Comparison of ENCODE assay signal across 37 cellular contexts in the genomic region with DNA sequence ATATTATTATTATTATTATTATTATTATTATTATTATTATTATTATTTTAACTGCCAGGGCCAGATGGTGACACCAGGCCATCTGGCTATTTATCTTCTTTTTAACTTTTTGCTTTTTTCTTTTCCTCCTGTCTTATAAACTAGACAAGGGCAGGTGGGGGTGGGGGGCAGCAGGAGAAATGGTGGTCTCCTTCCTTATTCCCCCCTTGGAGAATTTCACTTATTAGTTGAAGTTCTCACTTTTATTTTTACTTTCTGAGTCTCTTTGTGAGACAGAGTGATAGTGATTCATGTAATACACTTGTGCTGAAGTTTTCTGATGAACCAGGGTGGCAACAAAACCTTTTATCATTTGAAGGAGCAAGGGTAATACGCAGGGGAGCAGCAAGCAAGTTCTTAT.
"Had no signal": no experiment of that assay in that cellular context is flagged by ENCODE, and none has a peak within 500 bp of the region (broad histone marks: within the 10 kb centered on the region; RNA-seq: fewer than 3 reads in every experiment).

No MANE protein-coding gene starts in this region.

- H3K27ac Mint-ChIP-seq: activated CD4-positive, alpha-beta memory T cell treated with anti-CD3 and anti-CD28 coated beads, Interleukin-2, amount 10 ng/mL, durations not matched to agents 7 days and 5 days; activated CD4-positive, alpha-beta T cell treated with anti-CD3 and anti-CD28 coated beads for 36 hours; activated CD4-positive, alpha-beta T cell treated with anti-CD3 and anti-CD28 coated beads, Interleukin-2, amount 10 ng/mL, durations not matched to agents 7 days and 5 days; activated CD8-positive, alpha-beta memory T cell treated with anti-CD3 and anti-CD28 coated beads, Interleukin-2, amount 10 ng/mL, durations not matched to agents 7 days and 5 days; activated CD8-positive, alpha-beta T cell treated with anti-CD3 and anti-CD28 coated beads, Interleukin-2, amount 10 ng/mL, durations not matched to agents 7 days and 5 days; activated naive CD4-positive, alpha-beta T cell treated with anti-CD3 and anti-CD28 coated beads, Interleukin-2, amount 10 ng/mL, durations not matched to agents 7 days and 5 days; activated naive CD4-positive, alpha-beta T cell treated with anti-CD3 and anti-CD28 coated beads, Interleukin-2, amount 50 U/mL, for 24 hours; activated naive CD8-positive, alpha-beta T cell; activated naive CD8-positive, alpha-beta T cell treated with anti-CD3 and anti-CD28 coated beads, Interleukin-2, amount 10 ng/mL, durations not matched to agents 7 days and 5 days; activated naive CD8-positive, alpha-beta T cell treated with anti-CD3 and anti-CD28 coated beads, Interleukin-2, amount 50 U/mL, for 24 hours; activated T-cell treated with anti-CD3 and anti-CD28 coated beads, Interleukin-2, amount 50 U/mL, for 24 hours; activated T-helper 2 cell treated with anti-CD3 and anti-CD28 coated beads, Interferon-gamma antibody, Interleukin-2, Interleukin-4, amounts not matched to agents 10 μg/mL and 5 μg/mL and 100 μg/mL, durations not matched to agents 14 hours and 24 hours and 36 hours; T-helper 1 cell treated with Interleukin-12 subunit alpha and Interleukin-12 subunit beta and Interleukin-4 antibody, amounts not matched to agents 30 μg/mL and 1 μg/mL, for 36 hours; T-helper 2 cell treated with Interferon-gamma antibody and Interleukin-4, amounts not matched to agents 5 μg/mL and 100 μg/mL, for 36 hours had no signal

- H3K36me3 ChIP-seq: ascending aorta, cardiac muscle cell had no signal

- H3K27me3 ChIP-seq: ascending aorta, cardiac muscle cell had no signal

- H3K4me3 Mint-ChIP-seq: activated CD4-positive, alpha-beta memory T cell treated with anti-CD3 and anti-CD28 coated beads, Interleukin-2, amount 10 ng/mL, durations not matched to agents 7 days and 5 days; activated CD4-positive, alpha-beta T cell treated with anti-CD3 and anti-CD28 coated beads for 36 hours; activated CD4-positive, alpha-beta T cell treated with anti-CD3 and anti-CD28 coated beads, Interleukin-2, amount 10 ng/mL, durations not matched to agents 7 days and 5 days; activated CD8-positive, alpha-beta memory T cell treated with anti-CD3 and anti-CD28 coated beads, Interleukin-2, amount 10 ng/mL, durations not matched to agents 7 days and 5 days; activated CD8-positive, alpha-beta T cell treated with anti-CD3 and anti-CD28 coated beads, Interleukin-2, amount 10 ng/mL, durations not matched to agents 7 days and 5 days; activated naive CD4-positive, alpha-beta T cell treated with anti-CD3 and anti-CD28 coated beads, Interleukin-2, amount 10 ng/mL, durations not matched to agents 7 days and 5 days; activated naive CD4-positive, alpha-beta T cell treated with anti-CD3 and anti-CD28 coated beads, Interleukin-2, amount 50 U/mL, for 24 hours; activated naive CD8-positive, alpha-beta T cell; activated naive CD8-positive, alpha-beta T cell treated with anti-CD3 and anti-CD28 coated beads, Interleukin-2, amount 10 ng/mL, durations not matched to agents 7 days and 5 days; activated naive CD8-positive, alpha-beta T cell treated with anti-CD3 and anti-CD28 coated beads, Interleukin-2, amount 50 U/mL, for 24 hours; activated T-cell treated with anti-CD3 and anti-CD28 coated beads, Interleukin-2, amount 50 U/mL, for 24 hours; brain; central memory CD8-positive, alpha-beta T cell; T-helper 1 cell treated with Interleukin-12 subunit alpha and Interleukin-12 subunit beta and Interleukin-4 antibody, amounts not matched to agents 30 μg/mL and 1 μg/mL, for 36 hours; T-helper 2 cell treated with Interferon-gamma antibody and Interleukin-4, amounts not matched to agents 5 μg/mL and 100 μg/mL, for 36 hours had no signal

- H3K27ac ChIP-seq: ascending aorta, cardiac muscle cell, VCaP had no signal

- H3K4me1 Mint-ChIP-seq: activated CD4-positive, alpha-beta T cell treated with anti-CD3 and anti-CD28 coated beads for 36 hours; activated CD8-positive, alpha-beta memory T cell treated with anti-CD3 and anti-CD28 coated beads, Interleukin-2, amount 10 ng/mL, durations not matched to agents 7 days and 5 days had no signal

- DNase-seq: activated CD4-positive, alpha-beta memory T cell treated with anti-CD3 and anti-CD28 coated beads, Interleukin-2, amount 10 ng/mL, durations not matched to agents 7 days and 5 days; activated CD4-positive, alpha-beta T cell treated with anti-CD3 and anti-CD28 coated beads for 1 hour; activated CD4-positive, alpha-beta T cell treated with anti-CD3 and anti-CD28 coated beads for 36 hours; activated CD4-positive, alpha-beta T cell treated with anti-CD3 and anti-CD28 coated beads for 48 hours; activated CD4-positive, alpha-beta T cell treated with anti-CD3 and anti-CD28 coated beads, Interleukin-2, amount 10 ng/mL, durations not matched to agents 7 days and 5 days; activated CD4-positive, alpha-beta T cell treated with anti-CD3 and anti-CD28 coated beads, Interleukin-2, amount 50 U/mL, for 48 hours; activated CD4-positive, CD25-positive, alpha-beta regulatory T cell; activated CD8-positive, alpha-beta memory T cell treated with anti-CD3 and anti-CD28 coated beads for 24 hours; activated CD8-positive, alpha-beta memory T cell treated with anti-CD3 and anti-CD28 coated beads, Interleukin-2, amount 10 ng/mL, durations not matched to agents 7 days and 5 days; activated CD8-positive, alpha-beta memory T cell treated with anti-CD3 and anti-CD28 coated beads, Interleukin-2, amount 50 U/mL, for 48 hours; activated CD8-positive, alpha-beta T cell treated with anti-CD3 and anti-CD28 coated beads, Interleukin-2, amount 10 ng/mL, durations not matched to agents 7 days and 5 days; activated effector memory CD4-positive, alpha-beta T cell treated with Interleukin-2 at 50 U/mL for 16 hours; activated gamma-delta T cell; activated naive CD4-positive, alpha-beta T cell treated with anti-CD3 and anti-CD28 coated beads, Interleukin-2, amount 10 ng/mL, durations not matched to agents 7 days and 5 days; activated naive CD4-positive, alpha-beta T cell treated with Interleukin-2 at 50 U/mL for 16 hours; activated naive CD8-positive, alpha-beta T cell treated with anti-CD3 and anti-CD28 coated beads, Interleukin-2, amount 10 ng/mL, durations not matched to agents 7 days and 5 days; activated naive CD8-positive, alpha-beta T cell treated with anti-CD3 and anti-CD28 coated beads, Interleukin-2, amount 50 U/mL, for 24 hours; activated T-cell treated with anti-CD3 and anti-CD28 coated beads, Interleukin-2, amount 50 U/mL, for 24 hours; activated T-cell treated with anti-CD3 and anti-CD28 coated beads, Interleukin-2, amount 50 U/mL, for 48 hours; amygdala; anterior cingulate cortex; caudate nucleus; cerebellar nuclear complex; T-helper 1 cell; T-helper 2 cell; T-helper 9 cell had no signal

- H3K4me3 ChIP-seq: ascending aorta, cardiac muscle cell had no signal

- ATAC-seq: activated CD4-positive, alpha-beta T cell treated with anti-CD3 and anti-CD28 coated beads for 36 hours; activated CD4-positive, CD25-positive, alpha-beta regulatory T cell treated with anti-CD3 and anti-CD28 coated beads, Interleukin-2, amount 50 U/mL, for 24 hours; activated CD8-positive, alpha-beta memory T cell treated with anti-CD3 and anti-CD28 coated beads, Interleukin-2, amount 10 ng/mL, durations not matched to agents 7 days and 5 days; activated CD8-positive, alpha-beta T cell treated with anti-CD3 and anti-CD28 coated beads, Interleukin-2, amount 10 ng/mL, durations not matched to agents 7 days and 5 days; activated naive CD8-positive, alpha-beta T cell treated with anti-CD3 and anti-CD28 coated beads, Interleukin-2, amount 50 U/mL, for 24 hours had no signal

- H3K27me3 Mint-ChIP-seq: activated CD4-positive, alpha-beta memory T cell treated with anti-CD3 and anti-CD28 coated beads, Interleukin-2, amount 10 ng/mL, durations not matched to agents 7 days and 5 days; activated CD4-positive, alpha-beta T cell treated with anti-CD3 and anti-CD28 coated beads for 36 hours; activated CD4-positive, alpha-beta T cell treated with anti-CD3 and anti-CD28 coated beads, Interleukin-2, amount 10 ng/mL, durations not matched to agents 7 days and 5 days; activated CD8-positive, alpha-beta memory T cell treated with anti-CD3 and anti-CD28 coated beads, Interleukin-2, amount 10 ng/mL, durations not matched to agents 7 days and 5 days; activated naive CD4-positive, alpha-beta T cell treated with anti-CD3 and anti-CD28 coated beads, Interleukin-2, amount 10 ng/mL, durations not matched to agents 7 days and 5 days; activated naive CD4-positive, alpha-beta T cell treated with anti-CD3 and anti-CD28 coated beads, Interleukin-2, amount 50 U/mL, for 24 hours; activated naive CD8-positive, alpha-beta T cell; activated naive CD8-positive, alpha-beta T cell treated with anti-CD3 and anti-CD28 coated beads, Interleukin-2, amount 10 ng/mL, durations not matched to agents 7 days and 5 days; activated naive CD8-positive, alpha-beta T cell treated with anti-CD3 and anti-CD28 coated beads, Interleukin-2, amount 50 U/mL, for 24 hours; activated T-cell treated with anti-CD3 and anti-CD28 coated beads, Interleukin-2, amount 50 U/mL, for 24 hours; brain; central memory CD8-positive, alpha-beta T cell had no signal
